In the genomic region with DNA sequence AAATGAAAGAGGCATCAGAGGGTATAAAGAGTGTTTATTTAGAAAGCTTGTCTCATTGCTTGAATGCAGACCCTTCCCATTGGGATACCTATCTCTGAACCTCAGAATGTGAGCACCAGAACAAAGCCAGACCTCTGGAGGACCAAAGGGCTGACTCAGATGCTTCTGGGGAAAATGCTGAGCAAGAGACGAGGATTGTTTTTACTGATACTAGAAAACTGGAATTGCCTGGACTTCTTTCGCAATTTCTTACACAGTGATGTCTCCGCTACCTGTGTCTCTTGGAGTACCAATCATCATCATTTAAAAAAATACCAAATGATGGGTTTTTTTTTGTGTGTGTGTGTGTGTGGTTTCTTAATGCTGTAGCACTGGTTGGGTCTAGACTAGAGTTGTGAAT, we compare ENCODE assay signal across 26 cellular contexts. TPM values are rescaled to one million over a fixed set of nuclear protein-coding genes. Genes with fewer than 3 reads are reported as not detected.
DNase-seq lines count a peak whose midpoint lies in the region; ATAC-seq and TF ChIP-seq lines count a peak whose summit lies in the region.
"Had no signal": no experiment of that assay in that cellular context is flagged by ENCODE, and none has a peak within 500 bp of the region (broad histone marks: within the 10 kb centered on the region; RNA-seq: fewer than 3 reads in every experiment).

No MANE protein-coding gene starts in this region.

- H3K4me2 ChIP-seq in trophoblast cell (ENCODE audit: low read length), result no peak overlapping the region

- H4K12ac ChIP-seq in trophoblast cell (ENCODE audit: low read depth, low read length), result no peak overlapping the region

- H2AK5ac ChIP-seq in trophoblast cell (ENCODE audit: low read length), result no peak overlapping the region

- H3K79me2 ChIP-seq in trophoblast cell (ENCODE audit: control insufficient read depth, insufficient read depth, low read length, poor library complexity), result no peaks in the 10 kb centered on the region

- no CpG with 5 or more reads among the region's 3 CpGs for WGBS in trophoblast cell (ENCODE audit: extremely low coverage, insufficient coverage, insufficient read length)

- no peak overlapping the region for H3K27ac ChIP-seq in trophoblast cell (ENCODE audit: low read depth, low read length)
- H3K27ac ChIP-seq: 22Rv1, C4-2B, ovary, right atrium auricular region had no signal

- no peak overlapping the region for H2BK120ac ChIP-seq in trophoblast cell (ENCODE audit: insufficient read depth, low read length, poor library complexity)

- no peak overlapping the region for H3K4me3 Mint-ChIP-seq in stimulated activated effector memory CD8-positive, alpha-beta T cell treated with anti-CD3 and anti-CD28 coated beads, Interleukin-12 subunit alpha, Interleukin-12 subunit beta, amount 100 ng/mL, for 72 hours
- H3K4me3 Mint-ChIP-seq: activated CD8-positive, alpha-beta T cell treated with anti-CD3 and anti-CD28 coated beads for 36 hours; activated naive CD4-positive, alpha-beta T cell treated with anti-CD3 and anti-CD28 coated beads for 36 hours; activated T-helper 1 cell treated with anti-CD3 and anti-CD28 coated beads, Interleukin-12 subunit alpha, Interleukin-12 subunit beta, Interleukin-2, Interleukin-4 antibody, amounts not matched to agents 30 ng/mL and 10 ng/mL and 1 ng/mL, durations not matched to agents 14 hours and 24 hours and 36 hours; IgD-negative memory B cell; nephron had no signal

- no peak for TF ChIP-seq CTCF in epithelial cell of esophagus (IDR thresholded peaks at IDR 0.05; ENCODE audit: insufficient read depth, low read depth, low read length, missing control alignments)

- no peak overlapping the region for H4K8ac ChIP-seq in trophoblast cell (ENCODE audit: low read depth, low read length)

- H4K91ac ChIP-seq in trophoblast cell (ENCODE audit: low read depth, low read length), result no peak overlapping the region

- H3K27me3 ChIP-seq in trophoblast cell (ENCODE audit: insufficient read depth, low read length), result no peaks in the 10 kb centered on the region
- H3K27me3 ChIP-seq: ovary, right atrium auricular region had no signal

- peak in 2 of 3 experiments; percentile 60 to 69 for DNase-seq in NCI-H1417 (lab: John Stamatoyannopoulos, UW)
- DNase-seq in NCI-H1417 treated with DMSO at 0.1 percent for 48 hours (lab: John Stamatoyannopoulos, UW), result no peak
- DNase-seq in NCI-H69 (lab: John Stamatoyannopoulos, UW), result peak; percentile 63
- DNase-seq in epithelial cell of esophagus (ENCODE audit: low read depth), result peak; percentile 37
- DNase-seq in trophoblast cell, result peak; percentile 5 to 41
- no peak for DNase-seq in OCI-M1 (lab: John Stamatoyannopoulos, UW)
- no peak for DNase-seq in RKO (ENCODE audit: low spot score)
- no peak for DNase-seq in stimulated activated effector memory CD8-positive, alpha-beta T cell treated with anti-CD3 and anti-CD28 coated beads, Interleukin-12 subunit alpha, Interleukin-12 subunit beta, amount 100 ng/mL, for 72 hours (ENCODE audit: low spot score in 2 of 2)
- DNase-seq: activated CD8-positive, alpha-beta memory T cell treated with anti-CD3 and anti-CD28 coated beads, Interleukin-2, amount 50 U/mL, for 48 hours; activated CD8-positive, alpha-beta T cell treated with anti-CD3 and anti-CD28 coated beads for 36 hours; activated naive CD4-positive, alpha-beta T cell treated with anti-CD3 and anti-CD28 coated beads for 36 hours; Caco-2; cerebellar nuclear complex; GF-D8; left colon; NCI-H2107; ovary; small intestine; stimulated activated naive CD4-positive, alpha-beta T cell treated with Interleukin-2 at 50 U/mL for 16 hours had no signal

- H3K4ac ChIP-seq in trophoblast cell (ENCODE audit: low read depth, low read length), result no peak overlapping the region

- no peaks in the 10 kb centered on the region for H3K9me3 Mint-ChIP-seq in stimulated activated effector memory CD8-positive, alpha-beta T cell treated with anti-CD3 and anti-CD28 coated beads, Interleukin-12 subunit alpha, Interleukin-12 subunit beta, amount 100 ng/mL, for 72 hours
- H3K9me3 Mint-ChIP-seq: activated CD8-positive, alpha-beta T cell treated with anti-CD3 and anti-CD28 coated beads for 36 hours; activated naive CD4-positive, alpha-beta T cell treated with anti-CD3 and anti-CD28 coated beads for 36 hours; activated T-helper 1 cell treated with anti-CD3 and anti-CD28 coated beads, Interleukin-12 subunit alpha, Interleukin-12 subunit beta, Interleukin-2, Interleukin-4 antibody, amounts not matched to agents 30 ng/mL and 10 ng/mL and 1 ng/mL, durations not matched to agents 14 hours and 24 hours and 36 hours; IgD-negative memory B cell; nephron had no signal

- H2AFZ ChIP-seq in trophoblast cell (ENCODE audit: insufficient read depth, low read length, poor library complexity), result no peak overlapping the region

- H3K9me3 ChIP-seq in trophoblast cell (ENCODE audit: insufficient read depth, low read depth, low read length), result no peaks in the 10 kb centered on the region
- H3K9me3 ChIP-seq: Caco-2, ovary, right atrium auricular region had no signal

- no peak overlapping the region for H2BK12ac ChIP-seq in trophoblast cell (ENCODE audit: low read length)

- no peaks in the 10 kb centered on the region for H3K36me3 Mint-ChIP-seq in stimulated activated effector memory CD8-positive, alpha-beta T cell treated with anti-CD3 and anti-CD28 coated beads, Interleukin-12 subunit alpha, Interleukin-12 subunit beta, amount 100 ng/mL, for 72 hours
- H3K36me3 Mint-ChIP-seq: IgD-negative memory B cell had no signal

- H3K4me1 ChIP-seq in trophoblast cell (ENCODE audit: control insufficient read depth in 1 of 2, insufficient read depth in 2 of 2, low read length in 2 of 2), result no peaks in the 10 kb centered on the region
- H3K4me1 ChIP-seq: Caco-2, right atrium auricular region had no signal

- H3K27ac Mint-ChIP-seq in stimulated activated effector memory CD8-positive, alpha-beta T cell treated with anti-CD3 and anti-CD28 coated beads, Interleukin-12 subunit alpha, Interleukin-12 subunit beta, amount 100 ng/mL, for 72 hours, result no peak overlapping the region
- H3K27ac Mint-ChIP-seq: activated CD8-positive, alpha-beta T cell treated with anti-CD3 and anti-CD28 coated beads for 36 hours; activated naive CD4-positive, alpha-beta T cell treated with anti-CD3 and anti-CD28 coated beads for 36 hours; activated T-helper 1 cell treated with anti-CD3 and anti-CD28 coated beads, Interleukin-12 subunit alpha, Interleukin-12 subunit beta, Interleukin-2, Interleukin-4 antibody, amounts not matched to agents 30 ng/mL and 10 ng/mL and 1 ng/mL, durations not matched to agents 14 hours and 24 hours and 36 hours; IgD-negative memory B cell; nephron had no signal

- H3K4me3 ChIP-seq in epithelial cell of esophagus (ENCODE audit: low read length) (no peak overlapping the region), trophoblast cell (ENCODE audit: low read depth, low read length) (no peak overlapping the region)
- H3K4me3 ChIP-seq: ovary, right atrium auricular region had no signal

- no peak overlapping the region for H3K18ac ChIP-seq in trophoblast cell (ENCODE audit: low read length)

- no peak overlapping the region for H2BK5ac ChIP-seq in trophoblast cell (ENCODE audit: low read depth, low read length, poor library complexity)

- no peak overlapping the region for H3K9ac ChIP-seq in trophoblast cell (ENCODE audit: low read length)

- H3K4me1 Mint-ChIP-seq in stimulated activated effector memory CD8-positive, alpha-beta T cell treated with anti-CD3 and anti-CD28 coated beads, Interleukin-12 subunit alpha, Interleukin-12 subunit beta, amount 100 ng/mL, for 72 hours, result no peaks in the 10 kb centered on the region
- H3K4me1 Mint-ChIP-seq: IgD-negative memory B cell had no signal

- no peaks in the 10 kb centered on the region for H3K79me1 ChIP-seq in trophoblast cell (ENCODE audit: low read length)

- H3K14ac ChIP-seq in trophoblast cell (ENCODE audit: low read length), result no peak overlapping the region

- ATAC-seq in stimulated activated effector memory CD8-positive, alpha-beta T cell treated with anti-CD3 and anti-CD28 coated beads, Interleukin-12 subunit alpha, Interleukin-12 subunit beta, amount 100 ng/mL, for 72 hours, result no peak
- ATAC-seq: activated CD4-positive, CD25-positive, alpha-beta regulatory T cell treated with anti-CD3 and anti-CD28 coated beads, Interleukin-2, amount 50 U/mL, for 24 hours; activated CD8-positive, alpha-beta T cell treated with anti-CD3 and anti-CD28 coated beads for 36 hours; left colon had no signal

- no peak overlapping the region for H3K23ac ChIP-seq in trophoblast cell (ENCODE audit: low read length)

- no peaks in the 10 kb centered on the region for H3K36me3 ChIP-seq in trophoblast cell (ENCODE audit: control insufficient read depth in 1 of 2, insufficient read depth in 2 of 2, low read length in 2 of 2)
- H3K36me3 ChIP-seq: ovary, right atrium auricular region had no signal

RNA-seq across cellular contexts. Expression of gene CCDC85A, which starts 55.6 kb away (rescaled TPM):
- 0.16 and 0.18 TPM in 2 replicates for polyA plus RNA-seq in trophoblast cell (2013)

Comparison
In these comparisons a context has a peak if more than half of its experiments do, and no peak if none do; other contexts are left out.
1. DNase-seq: peak in NCI-H1417 (2 of 3), NCI-H69 (single experiment), epithelial cell of esophagus (single experiment) and trophoblast cell (2 of 2); none in NCI-H1417 treated with DMSO at 0.1 percent for 48 hours (single experiment), OCI-M1 (single experiment), RKO (single experiment) and stimulated activated effector memory CD8-positive, alpha-beta T cell treated with anti-CD3 and anti-CD28 coated beads, Interleukin-12 subunit alpha, Interleukin-12 subunit beta, amount 100 ng/mL, for 72 hours (0 of 2).